ENCODE assay signal across 8 cellular contexts in genomic region chr7:30134011-30134410, GRCh38. TPM values are rescaled to one million over a fixed set of nuclear protein-coding genes. Genes with fewer than 3 reads are reported as not detected.
DNase-seq lines count a peak whose midpoint lies in the region; ATAC-seq and TF ChIP-seq lines count a peak whose summit lies in the region.

No MANE protein-coding gene starts in this region.

- H3K27me3 ChIP-seq in BJ (ENCODE audit: control insufficient read depth, insufficient read depth, low read length) (no peaks in the 10 kb centered on the region), Karpas-422 (ENCODE audit: low read length) (no peaks in the 10 kb centered on the region)

- TF ChIP-seq CTCF in BJ (IDR thresholded peaks at IDR 0.05; ENCODE audit: insufficient read depth, low read depth, low read length), result no peak
- no peak for TF ChIP-seq CTCF in chondrocyte (IDR thresholded peaks at IDR 0.05)

- DNase-seq in BJ (ENCODE audit: low read depth), result no peak
- DNase-seq in Karpas-422, result no peak
- no peak for DNase-seq in chondrocyte (ENCODE audit: low spot score)
- no peak for DNase-seq in natural killer cell treated with Interleukin-12 subunit alpha and Interleukin-12 subunit beta and Interleukin-15 and Interleukin-18, amount 100 ng/mL, for 72 hours (ENCODE audit: low spot score)
- no peak for DNase-seq in NCI-H2196 (lab: John Stamatoyannopoulos, UW; ENCODE audit: unreplicated experiment)
- no peak for DNase-seq in amygdala (lab: John Stamatoyannopoulos, UW)

- H3K27me3 Mint-ChIP-seq in chondrocyte (ENCODE audit: low read depth), result no peaks in the 10 kb centered on the region
- H3K27me3 Mint-ChIP-seq in natural killer cell treated with Interleukin-12 subunit alpha and Interleukin-12 subunit beta and Interleukin-15 and Interleukin-18, amount 100 ng/mL, for 72 hours, result peaks cover 5 to 11% of the 10 kb centered on the region in 2 donors

- POLR2A ChIA-PET in BJ (lab: Charles Lee), result no interaction called here

- ATAC-seq in natural killer cell treated with Interleukin-12 subunit alpha and Interleukin-12 subunit beta and Interleukin-15 and Interleukin-18, amount 100 ng/mL, for 72 hours, result no peak
- ATAC-seq in HG02970 (IDR thresholded peaks at IDR 0.05; ENCODE audit: low FRiP score, unreplicated experiment) (no peak), GM21447 (IDR thresholded peaks at IDR 0.05; ENCODE audit: unreplicated experiment) (no peak)

- H3K36me3 ChIP-seq in BJ (ENCODE audit: control insufficient read depth, insufficient read depth, low read length) (no peaks in the 10 kb centered on the region), Karpas-422 (ENCODE audit: insufficient read depth, low read length) (peaks cover 4% of the 10 kb centered on the region; the same call in 1 of the 2 replicates)

- no peaks in the 10 kb centered on the region for H3K9me3 ChIP-seq in Karpas-422 (ENCODE audit: low read length)

- H3K4me3 Mint-ChIP-seq in chondrocyte (ENCODE audit: unreplicated experiment), result peak overlapping the region; percentile 81
- H3K4me3 Mint-ChIP-seq in natural killer cell treated with Interleukin-12 subunit alpha and Interleukin-12 subunit beta and Interleukin-15 and Interleukin-18, amount 100 ng/mL, for 72 hours, result peak overlapping the region; percentile 87

- H3K4me3 ChIP-seq in BJ (ENCODE audit: low read depth, low read length), result peak overlapping the region; percentile 77
- peak overlapping the region; percentile 64 for H3K4me3 ChIP-seq in Karpas-422 (ENCODE audit: low read length)

- H3K9ac ChIP-seq in Karpas-422 (ENCODE audit: low read length), result peak overlapping the region; percentile 96

- CTCF ChIA-PET in BJ (lab: Yijun Ruan, JAX), result no interaction called here

- H3K4me1 Mint-ChIP-seq in chondrocyte (ENCODE audit: low read depth), result peaks cover 8% of the 10 kb centered on the region
- H3K4me1 Mint-ChIP-seq in natural killer cell treated with Interleukin-12 subunit alpha and Interleukin-12 subunit beta and Interleukin-15 and Interleukin-18, amount 100 ng/mL, for 72 hours (ENCODE audit: low read depth in 2 of 2), result peaks cover 6 to 14% of the 10 kb centered on the region in 2 donors

- peak overlapping the region; percentile 65 for H3K4me2 ChIP-seq in Karpas-422 (ENCODE audit: low read depth, low read length, poor library complexity, severe bottlenecking)

- 0 out of 2 replicates have a peak overlapping the region, but pooled peaks have one; percentile 12 for H3K27ac ChIP-seq in Karpas-422 (ENCODE audit: low read length)

- H3K9me2 ChIP-seq in Karpas-422 (replicated peaks; ENCODE audit: insufficient read depth, low read length), result no peaks in the 10 kb centered on the region

- peaks cover 2% of the 10 kb centered on the region for H3K36me3 Mint-ChIP-seq in chondrocyte (ENCODE audit: low read depth)
- no peaks in the 10 kb centered on the region for H3K36me3 Mint-ChIP-seq in natural killer cell treated with Interleukin-12 subunit alpha and Interleukin-12 subunit beta and Interleukin-15 and Interleukin-18, amount 100 ng/mL, for 72 hours

- H3K4me1 ChIP-seq in Karpas-422 (ENCODE audit: low read length), result peaks cover 37% of the 10 kb centered on the region

- no peaks in the 10 kb centered on the region for H3K9me3 Mint-ChIP-seq in chondrocyte (ENCODE audit: low read depth)
- H3K9me3 Mint-ChIP-seq in natural killer cell treated with Interleukin-12 subunit alpha and Interleukin-12 subunit beta and Interleukin-15 and Interleukin-18, amount 100 ng/mL, for 72 hours, result no peaks in the 10 kb centered on the region

- no peaks in the 10 kb centered on the region for H4K20me1 ChIP-seq in Karpas-422 (ENCODE audit: insufficient read depth, low read depth, low read length)

- peaks cover 36% of the 10 kb centered on the region for H3K79me2 ChIP-seq in Karpas-422 (ENCODE audit: low read length)

- no peak overlapping the region for H3K27ac Mint-ChIP-seq in chondrocyte (ENCODE audit: unreplicated experiment)
- H3K27ac Mint-ChIP-seq in natural killer cell treated with Interleukin-12 subunit alpha and Interleukin-12 subunit beta and Interleukin-15 and Interleukin-18, amount 100 ng/mL, for 72 hours, result peak overlapping the region; percentile 51 to 63

- H2AFZ ChIP-seq in Karpas-422 (ENCODE audit: low read length), result peak overlapping the region; percentile 5; the same call in 1 of the 2 replicates

RNA-seq across cellular contexts. Expression of gene MTURN, which starts 0.8 kb away (rescaled TPM):
- polyA plus RNA-seq in BJ (2011; rRNA removed), result 7.0 and 9.2 TPM in 2 replicates
- polyA minus RNA-seq in BJ (2011; rRNA and poly(A)+ RNA removed), result 3.7 TPM in 2 replicates
- 80.2 and 89.4 TPM in 2 replicates for total RNA-seq in Karpas-422 (2014; rRNA removed; shearing (Covaris generic); ENCODE audit: low replicate concordance)
- 14.9 to 19.8 TPM (median 15.7 TPM) in 3 replicates for total RNA-seq in chondrocyte
- 10 to 100 TPM in 1 of 2 donors, 1 to 10 TPM in 1; 3.6 to 10.2 TPM for total RNA-seq in natural killer cell treated with Interleukin-12 subunit alpha and Interleukin-12 subunit beta and Interleukin-15 and Interleukin-18, amount 100 ng/mL, for 72 hours
